ENCODE assay signal across 20 cellular contexts in the genomic region with DNA sequence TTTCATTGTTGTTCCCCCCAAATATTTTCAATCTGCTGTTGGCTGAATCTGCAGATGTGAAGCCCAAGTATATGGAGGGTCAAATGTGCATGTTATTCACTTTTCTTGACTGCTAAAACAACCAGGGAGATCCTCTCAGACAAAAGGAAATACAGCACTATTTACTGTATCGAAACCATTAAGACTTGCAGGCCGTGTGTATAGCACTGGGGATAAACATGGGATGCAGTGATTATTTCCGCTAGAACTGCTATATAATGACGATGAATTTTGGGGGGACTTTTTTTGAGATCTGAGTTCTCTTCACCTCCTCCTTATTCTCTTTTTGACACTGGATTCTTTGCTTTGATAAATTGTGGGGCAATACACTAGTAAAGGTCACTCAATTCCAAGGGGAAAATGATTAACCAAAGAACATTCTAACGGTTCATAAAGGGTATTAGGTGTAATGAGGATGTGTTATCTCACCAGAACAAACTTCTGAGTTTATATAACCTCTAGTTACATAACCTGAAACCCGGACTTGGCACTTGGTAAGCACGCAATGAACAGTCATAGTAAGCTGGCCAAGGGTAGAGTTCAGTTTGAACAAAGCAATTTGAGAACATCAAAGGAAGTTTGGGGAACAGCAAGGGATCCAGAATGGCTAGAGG. TPM values are rescaled to one million over a fixed set of nuclear protein-coding genes. Genes with fewer than 3 reads are reported as not detected.
A peak's percentile ranks its signal among the peaks of the same experiment; 100 is the strongest.
DNase-seq lines count a peak whose midpoint lies in the region; ATAC-seq, FAIRE-seq and TF ChIP-seq lines count a peak whose summit lies in the region.
"Had no signal": no experiment of that assay in that cellular context is flagged by ENCODE, and none has a peak within 500 bp of the region (broad histone marks: within the 10 kb centered on the region; RNA-seq: fewer than 3 reads in every experiment).

No MANE protein-coding gene starts in this region.

- H3K9ac ChIP-seq in PC-3 (ENCODE audit: low read length), result no peak overlapping the region

- no peaks in the 10 kb centered on the region for H4K20me1 ChIP-seq in PC-3 (ENCODE audit: low read length)

- BruUV-seq in Calu3 (replicated peaks; lab: Mats Ljungman, UMichigan) (no TSS peak), PC-3 (replicated peaks; lab: Mats Ljungman, UMichigan) (no TSS peak)

- H3K27ac ChIP-seq in PC-3 (ENCODE audit: low read length) (no peak overlapping the region), pancreas (no peak overlapping the region)
- H3K27ac ChIP-seq: HL-60, SJCRH30 had no signal

- no peak overlapping the region for H2AFZ ChIP-seq in PC-3 (ENCODE audit: low read length)

- H3K4me1 ChIP-seq in PC-3 (ENCODE audit: insufficient read depth, low read length) (no peaks in the 10 kb centered on the region), pancreas (no peaks in the 10 kb centered on the region)
- H3K4me1 ChIP-seq: SJCRH30 had no signal

- H3K4me3 Mint-ChIP-seq in Calu3 (ENCODE audit: low read depth, unreplicated experiment), result peak overlapping the region; percentile 1
- H3K4me3 Mint-ChIP-seq in effector memory CD8-positive, alpha-beta T cell, result no peak overlapping the region
- H3K4me3 Mint-ChIP-seq: CD8-positive, alpha-beta memory T cell; H9 had no signal

- H3K4me1 Mint-ChIP-seq in Calu3 (ENCODE audit: low read depth, unreplicated experiment), result peaks cover 52% of the 10 kb centered on the region
- no peaks in the 10 kb centered on the region for H3K4me1 Mint-ChIP-seq in effector memory CD8-positive, alpha-beta T cell (ENCODE audit: low read depth in 2 of 2)
- H3K4me1 Mint-ChIP-seq: CD8-positive, alpha-beta memory T cell had no signal

- no peaks in the 10 kb centered on the region for H3K79me2 ChIP-seq in PC-3 (ENCODE audit: low read length)

- no peaks in the 10 kb centered on the region for H3K36me3 ChIP-seq in PC-3 (ENCODE audit: low read depth, low read length)
- H3K36me3 ChIP-seq in pancreas, result no peaks in the 10 kb centered on the region
- H3K36me3 ChIP-seq: SJCRH30 had no signal

- H3K9me3 ChIP-seq in PC-3 (ENCODE audit: low read length) (no peaks in the 10 kb centered on the region), pancreas (no peaks in the 10 kb centered on the region)
- H3K9me3 ChIP-seq: SJCRH30 had no signal

- WGBS in pancreas, 2 donors, result 35 to 40% methylated on average over 7 of the region's 7 CpGs

- no peaks in the 10 kb centered on the region for H3K27me3 ChIP-seq in PC-3 (ENCODE audit: low read length)
- no peaks in the 10 kb centered on the region for H3K27me3 ChIP-seq in pancreas
- H3K27me3 ChIP-seq: SJCRH30 had no signal

- H3K4me2 ChIP-seq in PC-3 (ENCODE audit: low read length), result no peak overlapping the region

- DNase-seq in Calu3 (peak; percentile 32), PC-3 (no peak), kidney glomerular epithelial cell (lab: John Stamatoyannopoulos, UW) (peak; percentile 18), pancreas (no peak)
- no peak for DNase-seq in effector memory CD8-positive, alpha-beta T cell
- DNase-seq: C1 segment of cervical spinal cord; CD8-positive, alpha-beta memory T cell; DMS79 treated with DMSO at 0.1 percent for 48 hours; GDM1; H9; NCI-H1105 treated with DMSO at 0.1 percent for 48 hours; NCI-H1694 treated with DMSO at 0.1 percent for 48 hours; NCI-H2107; NCI-H226; NCI-H524; SJCRH30 had no signal

- peaks cover 30% of the 10 kb centered on the region for H3K36me3 Mint-ChIP-seq in Calu3 (ENCODE audit: insufficient read depth, unreplicated experiment)
- no peaks in the 10 kb centered on the region for H3K36me3 Mint-ChIP-seq in effector memory CD8-positive, alpha-beta T cell (ENCODE audit: insufficient read depth)

- FAIRE-seq in pancreas (lab: Jason Lieb, UNC), result peak; percentile 5
- FAIRE-seq: HTR-8/SVneo had no signal

- H3K27ac Mint-ChIP-seq in Calu3 (ENCODE audit: unreplicated experiment), result peak overlapping the region; percentile 8
- no peak overlapping the region for H3K27ac Mint-ChIP-seq in effector memory CD8-positive, alpha-beta T cell
- H3K27ac Mint-ChIP-seq: CD8-positive, alpha-beta memory T cell; H9 had no signal

- no peak overlapping the region for H3K4me3 ChIP-seq in PC-3 (ENCODE audit: low read length)
- no peak overlapping the region for H3K4me3 ChIP-seq in pancreas
- H3K4me3 ChIP-seq: SJCRH30 had no signal

- H3F3A ChIP-seq in PC-3 (ENCODE audit: low read length, unreplicated experiment), result no peaks in the 10 kb centered on the region

- H3K9me3 Mint-ChIP-seq in Calu3 (ENCODE audit: low read depth, unreplicated experiment), result peaks cover 2% of the 10 kb centered on the region
- no peaks in the 10 kb centered on the region for H3K9me3 Mint-ChIP-seq in effector memory CD8-positive, alpha-beta T cell

- no peaks in the 10 kb centered on the region for H3K27me3 Mint-ChIP-seq in Calu3 (ENCODE audit: unreplicated experiment)
- H3K27me3 Mint-ChIP-seq in effector memory CD8-positive, alpha-beta T cell, result peaks cover 14 to 57% of the 10 kb centered on the region in 2 donors

- intact Hi-C loops in Calu3 (cut with micrococcal nuclease; ENCODE audit: unreplicated experiment), result no loop called here
- intact Hi-C loops in PC-3 (cut with micrococcal nuclease), result no loop called here
- intact Hi-C loops in pancreas (cut with DNase I), result no loop called here

- POLR2A ChIA-PET in PC-3 (lab: Charles Lee; ENCODE audit: unreplicated experiment), result no interaction called here

- CTCF ChIA-PET in Calu3 (lab: Charles Lee), result no interaction called here
- CTCF ChIA-PET in PC-3 (lab: Charles Lee), result no interaction called here

- TF ChIP-seq CTCF in Calu3 (IDR thresholded peaks at IDR 0.05; ENCODE audit: unreplicated experiment), result no peak
- no peak for TF ChIP-seq CTCF in PC-3 (conservative IDR thresholded peaks at IDR 0.05; ENCODE audit: low read depth, low read length)
- TF ChIP-seq CTCF in pancreas (IDR thresholded peaks at IDR 0.05), result no peak

- ATAC-seq in PC-3 (peak; percentile 33), pancreas (peak; percentile 34 to 94 (median 66)), HG03097 (IDR thresholded peaks at IDR 0.05; ENCODE audit: low FRiP score, unreplicated experiment) (no peak), GM19467 (IDR thresholded peaks at IDR 0.05; ENCODE audit: unreplicated experiment) (no peak)
- ATAC-seq in effector memory CD8-positive, alpha-beta T cell (replicated peaks), result no peak

- no peaks in the 10 kb centered on the region for H3K9me2 ChIP-seq in PC-3 (replicated peaks; ENCODE audit: low read length)

RNA-seq across cellular contexts. Expression of gene UGT1A1, which starts 3.5 kb away (rescaled TPM):
- 26.7 and 43.9 TPM in 2 replicates for total RNA-seq in Calu3 (2022)
- 0.33 TPM in 1 of 2 replicates, not detected in the other for total RNA-seq in PC-3 (2014; rRNA removed)
- total RNA-seq in pancreas, result under 1 TPM in 1 of 6 donors, not detected in 5; 0.28 TPM
- not detected for polyA plus RNA-seq in pancreas
- total RNA-seq: CD8-positive, alpha-beta memory T cell; H9; SJCRH30 had no signal
- polyA plus RNA-seq: CD8-positive, alpha-beta memory T cell had no signal

RNA-seq across cellular contexts. Expression of gene MROH2A, which starts 21.6 kb away (rescaled TPM):
- total RNA-seq in Calu3 (2022) (0.33 and 0.76 TPM in 2 replicates), PC-3 (2014; rRNA removed) (not detected in 2 replicates), pancreas (not detected)
- polyA plus RNA-seq in pancreas, result not detected
- total RNA-seq: CD8-positive, alpha-beta memory T cell; H9; SJCRH30 had no signal
- polyA plus RNA-seq: CD8-positive, alpha-beta memory T cell had no signal

RNA-seq across cellular contexts. Expression of gene UGT1A3, which starts 27.7 kb away (rescaled TPM):
- 5.9 and 6.0 TPM in 2 replicates for total RNA-seq in Calu3 (2022)
- total RNA-seq in PC-3 (2014; rRNA removed), result not detected in 2 replicates
- not detected for total RNA-seq in pancreas
- polyA plus RNA-seq in pancreas, result not detected
- total RNA-seq: CD8-positive, alpha-beta memory T cell; H9; SJCRH30 had no signal
- polyA plus RNA-seq: CD8-positive, alpha-beta memory T cell had no signal

RNA-seq across cellular contexts. Expression of gene UGT1A4, which starts 38.0 kb away (rescaled TPM):
- total RNA-seq in Calu3 (2022), result 6.1 TPM in 2 replicates
- not detected in 2 replicates for total RNA-seq in PC-3 (2014; rRNA removed)
- total RNA-seq in pancreas, result under 1 TPM in 1 of 6 donors, not detected in 5; 0.19 TPM
- polyA plus RNA-seq in pancreas, result not detected
- total RNA-seq: CD8-positive, alpha-beta memory T cell; H9; SJCRH30 had no signal
- polyA plus RNA-seq: CD8-positive, alpha-beta memory T cell had no signal

RNA-seq across cellular contexts. Expression of gene UGT1A5, which starts 43.8 kb away (rescaled TPM):
- total RNA-seq in Calu3 (2022), result 7.1 and 7.3 TPM in 2 replicates
- not detected in 2 replicates for total RNA-seq in PC-3 (2014; rRNA removed)
- not detected for total RNA-seq in pancreas
- not detected for polyA plus RNA-seq in pancreas
- total RNA-seq: CD8-positive, alpha-beta memory T cell; H9; SJCRH30 had no signal
- polyA plus RNA-seq: CD8-positive, alpha-beta memory T cell had no signal

Comparison
In these comparisons a context has a peak if more than half of its experiments do, and no peak if none do; other contexts are left out.
1. DNase-seq: peak in Calu3 (single experiment) and kidney glomerular epithelial cell (single experiment); none in PC-3 (single experiment), pancreas (0 of 6) and effector memory CD8-positive, alpha-beta T cell (0 of 3).
2. ATAC-seq: peak in PC-3 (single experiment) and pancreas (4 of 4); none in HG03097 (single experiment), GM19467 (single experiment) and effector memory CD8-positive, alpha-beta T cell (single experiment).
3. RNA of gene UGT1A1, which starts 3.5 kb away (total RNA-seq): 26.7 to 43.9 TPM in Calu3; 0.33 TPM in PC-3 and 0.28 TPM in pancreas; every median in the first group is over 10 times any median in the second.